In the genomic region with DNA sequence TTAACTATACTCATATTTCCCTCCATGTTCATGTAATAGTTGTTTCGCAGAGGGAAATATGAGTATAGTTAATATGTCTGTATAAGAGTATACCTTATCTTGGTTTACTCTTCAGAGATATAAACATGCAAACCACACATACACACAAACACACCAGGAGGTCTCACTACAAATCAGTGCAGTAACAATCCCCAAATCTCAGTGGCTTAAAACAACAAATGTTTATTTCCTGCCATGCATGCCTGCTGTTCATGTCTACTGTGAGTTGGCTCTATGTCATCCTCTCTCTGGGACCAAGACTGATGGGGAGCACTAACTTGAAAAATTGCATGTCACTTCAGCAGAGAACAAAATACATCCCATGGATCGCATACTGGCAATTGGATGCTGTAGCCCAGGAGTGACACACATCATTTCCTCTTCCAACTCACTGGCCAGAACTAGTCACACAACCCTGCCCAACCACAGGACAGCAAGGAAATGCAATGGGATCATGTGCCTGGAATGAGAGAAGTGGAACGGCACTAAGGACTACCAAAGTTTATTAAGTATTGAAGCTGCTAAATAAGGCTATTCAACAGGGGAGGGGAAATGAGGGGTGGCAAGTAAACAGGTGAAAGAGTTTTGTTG, we compare ENCODE assay signal across 16 cellular contexts.
"Had no signal": no experiment of that assay in that cellular context is flagged by ENCODE, and none has a peak within 500 bp of the region (broad histone marks: within the 10 kb centered on the region; RNA-seq: fewer than 3 reads in every experiment).

No MANE protein-coding gene starts in this region.

- H3K27me3 ChIP-seq: hepatocyte, neutrophil, spleen, tibial artery, upper lobe of left lung, uterus had no signal

- H3K4me1 ChIP-seq: psoas muscle, spleen, tibial artery, uterus had no signal

- H3K4me3 ChIP-seq: hepatocyte, psoas muscle, spleen, tibial artery, upper lobe of left lung, uterus had no signal

- H3K36me3 ChIP-seq: neutrophil, spleen, tibial artery, upper lobe of left lung, uterus had no signal

- H3K27ac ChIP-seq: hepatocyte, neutrophil, psoas muscle, spleen, tibial artery, upper lobe of left lung, uterus had no signal

- DNase-seq: foreskin melanocyte; head of caudate nucleus; kidney; left colon; naive thymus-derived CD4-positive, alpha-beta T cell; nephron progenitor cell; psoas muscle; spleen; stimulated activated CD4-positive, alpha-beta T cell treated with anti-CD3 and anti-CD28 coated beads, Interleukin-15, amount 100 ng/mL, for 24 hours; stimulated activated CD4-positive, alpha-beta T cell treated with anti-CD3 and anti-CD28 coated beads, Interleukin-1b, Interleukin-23, amount 100 ng/mL, for 48 hours; stimulated activated CD4-positive, alpha-beta T cell treated with anti-CD3 and anti-CD28 coated beads, Interleukin-4, amount 100 ng/mL, for 24 hours; tibial artery; upper lobe of left lung; uterus had no signal

- H3K4me2 ChIP-seq: hepatocyte had no signal

- H3K9me3 ChIP-seq: neutrophil, psoas muscle, spleen, tibial artery, upper lobe of left lung, uterus had no signal

- H2AFZ ChIP-seq: hepatocyte had no signal
